In the genomic region with DNA sequence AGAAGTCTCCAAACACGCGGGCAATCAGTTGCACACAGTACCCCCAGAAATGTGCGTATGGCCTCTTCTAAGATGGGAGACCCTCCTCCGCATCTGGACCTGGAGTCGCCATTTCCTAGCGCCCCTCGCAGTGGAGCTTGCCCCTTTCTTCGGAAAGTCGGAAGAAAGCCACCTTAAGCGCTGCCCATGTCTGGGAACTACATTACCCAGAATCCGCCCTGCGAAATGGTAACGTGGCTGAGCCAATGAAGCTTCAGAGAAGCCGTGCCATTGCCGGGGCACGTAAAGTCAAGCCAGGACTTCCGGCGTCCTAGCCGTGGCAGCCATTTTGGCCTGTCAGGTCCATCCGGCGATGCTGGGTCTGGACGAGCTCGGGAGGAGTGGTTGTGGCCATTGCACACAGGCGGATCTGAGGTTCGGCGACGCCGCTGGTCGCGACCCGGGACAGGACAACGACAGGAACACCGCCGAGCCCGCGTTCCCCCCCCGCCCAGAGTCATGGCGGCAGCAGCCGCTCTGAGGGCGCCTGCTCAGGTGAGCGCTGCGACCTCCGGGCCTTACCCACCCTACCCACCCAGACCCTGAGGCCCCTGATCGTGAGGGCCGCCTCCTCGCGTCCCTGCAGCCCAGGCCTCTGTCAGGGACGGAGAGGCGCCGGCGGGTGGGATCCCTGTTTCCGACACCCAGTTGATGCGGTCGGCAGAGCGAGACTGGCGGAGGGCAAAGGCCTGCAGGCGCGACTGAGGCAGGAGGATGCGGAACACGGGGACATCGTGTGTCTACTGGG, we compare ENCODE assay signal across 8 cellular contexts. TPM values are rescaled to one million over a fixed set of nuclear protein-coding genes. Genes with fewer than 3 reads are reported as not detected.
A peak's percentile ranks its signal among the peaks of the same experiment; 100 is the strongest.
DNase-seq lines count a peak whose midpoint lies in the region; ATAC-seq and TF ChIP-seq lines count a peak whose summit lies in the region.

A gene (plus strand): TSS at position 332 of the 787 bp plus-strand sequence. CDS start 167 bp downstream, at position 499.

- peak; percentile 99 for ATAC-seq in GM18873 (IDR thresholded peaks at IDR 0.05; ENCODE audit: low FRiP score, unreplicated experiment)
- ATAC-seq in HG03139 (IDR thresholded peaks at IDR 0.05; ENCODE audit: unreplicated experiment): peak; percentile 96

- no peaks in the 10 kb centered on the region for H3K36me3 ChIP-seq in colonic mucosa

- POLR2A ChIA-PET in AG04450 (lab: Yijun Ruan, JAX): interaction anchor here (0.6 to 1.2 kb wide), 5 partner anchors 45 to 209 kb away, joined by 3 to 7 read pairs (median 4); a partner anchor contains a TSS

- no peaks in the 10 kb centered on the region for H3K27me3 ChIP-seq in AG04450 (ENCODE audit: control insufficient read depth, insufficient read depth, low read length)
- H3K27me3 ChIP-seq in colonic mucosa: no peaks in the 10 kb centered on the region

- no peak for TF ChIP-seq CTCF in AG04450 (IDR thresholded peaks at IDR 0.05; ENCODE audit: low read depth, low read length)
- no peak for TF ChIP-seq CTCF in colonic mucosa (IDR thresholded peaks at IDR 0.05)

- CTCF ChIA-PET in AG04450 (lab: Charles Lee): no interaction called here

- H3K9me3 ChIP-seq in AG04450 (ENCODE audit: control insufficient read depth, insufficient read depth, low read length): peaks cover 23% of the 10 kb centered on the region
- H3K9me3 ChIP-seq in colonic mucosa: no peaks in the 10 kb centered on the region

- H3K27ac ChIP-seq in AG04450 (ENCODE audit: low read depth, low read length) (peak within 1 kb of the TSS; percentile 31), colonic mucosa (peak within 1 kb of the TSS; percentile 81)

- intact Hi-C loops in colonic mucosa (cut with DNase I): no loop called here

- H3K4me3 ChIP-seq in AG04450 (ENCODE audit: low read depth, low read length) (peak within 1 kb of the TSS; percentile 82), colonic mucosa (peak within 1 kb of the TSS; percentile 87)

- peak within 1 kb of the TSS; percentile 63 to 78 for H3K9ac ChIP-seq in colonic mucosa (ENCODE audit: low read depth in 2 of 2, low read length in 2 of 2)

- peak; percentile 80 for DNase-seq in AG04450 (ENCODE audit: low read depth, low spot score)
- peak; percentile 80 for DNase-seq in NCI-H510A (lab: John Stamatoyannopoulos, UW)
- peak; percentile 80 to 81 for DNase-seq in activated CD4-positive, alpha-beta T cell treated with anti-CD3 and anti-CD28 coated beads for 4 hours
- peak; percentile 90 for DNase-seq in colonic mucosa
- DNase-seq in kidney tubule cell (ENCODE audit: low spot score): peak; percentile 92
- peak; percentile 69 to 72 for DNase-seq in stimulated activated CD4-positive, alpha-beta T cell treated with anti-CD3 and anti-CD28 coated beads, Interleukin-1b, Interleukin-23, amount 100 ng/mL, for 4 hours (ENCODE audit: low read depth in 2 of 2)

- H3K4me1 ChIP-seq in colonic mucosa: peaks cover 4% of the 10 kb centered on the region

RNA-seq across cellular contexts. Expression of the gene that starts here (rescaled TPM):
- 7.5 and 9.8 TPM in 2 replicates for polyA plus RNA-seq in AG04450 (2011; rRNA removed)
- polyA minus RNA-seq in AG04450 (2011; rRNA and poly(A)+ RNA removed): 7.4 and 14.8 TPM in 2 replicates
- 10 to 100 TPM; 13.1 to 17.6 TPM for total RNA-seq in colonic mucosa

Comparison
In these comparisons a context has a peak if more than half of its experiments do, and no peak if none do; other contexts are left out.
1. Peak in every context shown above with its lines: DNase-seq, ATAC-seq, H3K4me3 ChIP-seq and H3K27ac ChIP-seq.